ENCODE assay signal across 20 cellular contexts in the genomic region with DNA sequence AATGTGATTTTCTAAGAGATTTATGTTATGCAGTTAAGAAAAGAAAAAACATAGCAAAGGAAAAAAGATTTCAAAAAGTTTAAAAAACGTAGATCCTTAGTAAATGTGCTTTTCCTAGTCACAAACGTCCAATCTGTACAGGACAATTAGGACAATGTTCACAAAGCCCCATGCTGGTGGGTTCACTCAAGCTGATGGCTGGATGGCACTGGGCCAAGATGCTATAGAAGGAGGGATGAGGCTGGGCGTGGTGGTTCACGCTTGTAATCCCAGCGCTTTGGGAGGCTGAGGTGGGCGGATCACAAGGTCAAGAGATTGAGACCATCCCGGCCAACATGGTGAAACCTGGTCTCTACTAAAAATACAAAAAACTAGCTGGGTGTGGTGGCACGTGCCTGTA. TPM values are rescaled to one million over a fixed set of nuclear protein-coding genes. Genes with fewer than 3 reads are reported as not detected.
DNase-seq lines count a peak whose midpoint lies in the region; FAIRE-seq and TF ChIP-seq lines count a peak whose summit lies in the region.
"Had no signal": no experiment of that assay in that cellular context is flagged by ENCODE, and none has a peak within 500 bp of the region (broad histone marks: within the 10 kb centered on the region; RNA-seq: fewer than 3 reads in every experiment).

No MANE protein-coding gene starts in this region.

- no peak for FAIRE-seq in H1 (lab: Jason Lieb, UNC)
- FAIRE-seq: A204.1 had no signal

- H3K27ac ChIP-seq in H1 (ENCODE audit: low read depth, low read length) (no peak overlapping the region), tibial artery (peak overlapping the region; percentile 23 to 38)
- H3K27ac ChIP-seq: GM23248, SJCRH30 had no signal

- H2AK5ac ChIP-seq in H1 (ENCODE audit: low read depth, low read length) = no peak overlapping the region

- H4K20me1 ChIP-seq in H1 (replicated peaks in 1 of 2; ENCODE audit: control insufficient read depth in 1 of 2, insufficient read depth in 2 of 2, low read length in 2 of 2) = peaks cover 0 to 2% of the 10 kb centered on the region in 2 experiments

- no peaks in the 10 kb centered on the region for H3K27me3 Mint-ChIP-seq in osteocyte (ENCODE audit: unreplicated experiment)
- H3K27me3 Mint-ChIP-seq: CD4-positive, alpha-beta T cell had no signal

- H3K27me3 ChIP-seq in H1 (replicated peaks in 1 of 4; ENCODE audit: control insufficient read depth in 3 of 4, extremely low read depth in 1 of 4, insufficient read depth in 3 of 4, low read length in 3 of 4) = no peaks in the 10 kb centered on the region
- H3K27me3 ChIP-seq in tibial artery = no peaks in the 10 kb centered on the region
- H3K27me3 ChIP-seq: SJCRH30 had no signal

- no peak overlapping the region for H3K23ac ChIP-seq in H1 (ENCODE audit: insufficient read length)

- TF ChIP-seq RAD21 in H1 (IDR thresholded peaks at IDR 0.05 in 1 of 2, conservative IDR thresholded peaks at IDR 0.05 in 1 of 2; ENCODE audit: low read depth in 2 of 2, low read length in 2 of 2) = no peak

- H3K4me1 Mint-ChIP-seq in osteocyte (ENCODE audit: unreplicated experiment) = peaks cover 32% of the 10 kb centered on the region

- 0 out of 2 replicates have a peak overlapping the region, but pooled peaks have one; percentile 46 for H2BK15ac ChIP-seq in H1 (ENCODE audit: low read length)

- H3K79me1 ChIP-seq in H1 (ENCODE audit: low read depth, low read length) = no peaks in the 10 kb centered on the region; the same call in 1 of the 2 replicates

- no peak overlapping the region for H2BK120ac ChIP-seq in H1 (replicated peaks; ENCODE audit: low read depth, low read length)

- no peak overlapping the region for H4K5ac ChIP-seq in H1 (ENCODE audit: insufficient read length, low read depth, low read length)

- H3K36me3 Mint-ChIP-seq in osteocyte (ENCODE audit: unreplicated experiment) = peaks cover 20% of the 10 kb centered on the region

- no peak overlapping the region for H3K4me3 ChIP-seq in H1 (ENCODE audit: extremely low read depth in 1 of 4, insufficient read depth in 2 of 4, low read depth in 3 of 4, low read length in 4 of 4)
- no peak overlapping the region for H3K4me3 ChIP-seq in tibial artery
- H3K4me3 ChIP-seq: GM23248, SJCRH30 had no signal

- WGBS in H1 (ENCODE audit: extremely low coverage in 1 of 2, insufficient coverage in 1 of 2, insufficient read length in 1 of 2, insufficient replicate concordance in 2 of 2, low coverage in 1 of 2, low lambda C conversion rate in 2 of 2, missing lambda C conversion rate in 1 of 2), 2 experiments = 88% methylated on average over 8 of the region's 8 CpGs; no CpG with 5 or more reads in 1 of the 2 experiments

- H3K14ac ChIP-seq in H1 (ENCODE audit: insufficient read length) = no peak overlapping the region

- H3K36me3 ChIP-seq in H1 (ENCODE audit: control insufficient read depth in 2 of 4, insufficient read depth in 4 of 4, low read length in 3 of 4) (no peaks in the 10 kb centered on the region), tibial artery (no peaks in the 10 kb centered on the region)

- TF ChIP-seq EP300 in H1 (IDR thresholded peaks at IDR 0.05; ENCODE audit: borderline replicate concordance in 1 of 2, low read depth in 2 of 2, low read length in 2 of 2) = no peak

- DNase-seq in NCI-H82 (lab: John Stamatoyannopoulos, UW) (peak; percentile 8), NCI-H82 treated with DMSO at 0.1 percent for 48 hours (lab: John Stamatoyannopoulos, UW; ENCODE audit: unreplicated experiment) (no peak), H1 (ENCODE audit: low read depth in 1 of 2, low spot score in 2 of 2) (no peak), osteocyte (ENCODE audit: extremely low spot score, unreplicated experiment) (peak; percentile 51), tibial artery (no peak), COR-L47 (lab: John Stamatoyannopoulos, UW) (no peak), HEK293T (ENCODE audit: extremely low spot score) (no peak), SHP77 treated with DMSO at 0.1 percent for 48 hours (lab: John Stamatoyannopoulos, UW) (no peak)
- DNase-seq: CD4-positive, alpha-beta T cell; DMS153; GDM1; GM23248; HCEC 1CT; KBM-7; NCI-H1105 treated with DMSO at 0.1 percent for 48 hours; NCI-H187; NCI-H774; RPMI8226; SJCRH30 had no signal

- H3K79me2 ChIP-seq in H1 (ENCODE audit: control insufficient read depth in 1 of 2, insufficient read depth in 2 of 2, low read length in 2 of 2) = no peaks in the 10 kb centered on the region; a peak in 1 of 4 replicates

- TF ChIP-seq CTCF in H1 (IDR thresholded peaks at IDR 0.05; ENCODE audit: control extremely low read depth in 1 of 3, insufficient read depth in 1 of 3, low read depth in 1 of 3, low read length in 3 of 3) = no peak
- no peak for TF ChIP-seq CTCF in osteocyte (IDR thresholded peaks at IDR 0.05)
- no peak for TF ChIP-seq CTCF in tibial artery (IDR thresholded peaks at IDR 0.05)

- POLR2A ChIA-PET in H1 (lab: Charles Lee; ENCODE audit: partially characterized antibody) (no interaction called here), HEK293T (lab: Yijun Ruan, JAX) (no interaction called here)

- H2BK5ac ChIP-seq in H1 (ENCODE audit: low read depth, low read length) = no peak overlapping the region

- H3K18ac ChIP-seq in H1 (ENCODE audit: extremely low read depth, low read length) = no peak overlapping the region

- no peaks in the 10 kb centered on the region for H3K23me2 ChIP-seq in H1 (ENCODE audit: low read depth, low read length)

- no peak overlapping the region for H4K8ac ChIP-seq in H1 (ENCODE audit: extremely low read depth, insufficient read depth, low read length)

- no peak overlapping the region for H3K4me2 ChIP-seq in H1 (ENCODE audit: insufficient read depth in 1 of 2, low read depth in 2 of 2, low read length in 2 of 2)

- H2BK20ac ChIP-seq in H1 (ENCODE audit: low read length) = no peak overlapping the region

- H3K9me3 Mint-ChIP-seq in osteocyte (ENCODE audit: unreplicated experiment) = no peaks in the 10 kb centered on the region
- H3K9me3 Mint-ChIP-seq: CD4-positive, alpha-beta T cell had no signal

- H3K56ac ChIP-seq in H1 (replicated peaks; ENCODE audit: insufficient read length, low read depth, low read length) = no peak overlapping the region

- H4K91ac ChIP-seq in H1 (replicated peaks; ENCODE audit: insufficient read length, low read length) = no peak overlapping the region

- intact Hi-C loops in tibial artery (cut with DNase I; ENCODE audit: low total_unique reads) = no loop called here

- no peak overlapping the region for H3K27ac Mint-ChIP-seq in osteocyte (ENCODE audit: unreplicated experiment)
- H3K27ac Mint-ChIP-seq: CD4-positive, alpha-beta T cell had no signal

- H2AFZ ChIP-seq in H1 (ENCODE audit: low read length) = no peak overlapping the region
- H2AFZ ChIP-seq: GM23248 had no signal

- H2BK12ac ChIP-seq in H1 (ENCODE audit: low read depth, low read length) = no peak overlapping the region

- no peak for TF ChIP-seq POLR2A in H1 (IDR thresholded peaks at IDR 0.05; ENCODE audit: control extremely low read depth in 1 of 2, low read depth in 2 of 2, low read length in 2 of 2)

- H3K9ac ChIP-seq in H1 (replicated peaks in 1 of 4; ENCODE audit: extremely low read depth in 1 of 4, low read depth in 3 of 4, low read length in 3 of 4) = no peak overlapping the region
- H3K9ac ChIP-seq: GM23248 had no signal

- H3K4me3 Mint-ChIP-seq in osteocyte (ENCODE audit: unreplicated experiment) = no peak overlapping the region
- H3K4me3 Mint-ChIP-seq: CD4-positive, alpha-beta T cell had no signal

- no peak overlapping the region for H3K4ac ChIP-seq in H1 (replicated peaks; ENCODE audit: insufficient read length, low read depth, low read length)

- H3K9me3 ChIP-seq in H1 (ENCODE audit: insufficient read depth in 2 of 2, low read depth in 1 of 2, low read length in 1 of 2) (no peaks in the 10 kb centered on the region), tibial artery (no peaks in the 10 kb centered on the region)

- H3K4me1 ChIP-seq in H1 (replicated peaks in 1 of 4; ENCODE audit: control insufficient read depth in 3 of 4, insufficient read depth in 4 of 4, low read length in 3 of 4) = no peaks in the 10 kb centered on the region; a peak in 1 of 7 replicates
- H3K4me1 ChIP-seq in tibial artery = peaks cover 0 to 86% (median 38%) of the 10 kb centered on the region in 4 donors

- CTCF ChIA-PET in H1 (lab: Charles Lee; ENCODE audit: partially characterized antibody) (interaction anchor here (0.6 to 0.9 kb wide), 2 partner anchors 77 to 82 kb away, joined by 3 to 4 read pairs; no protein-coding TSS in a partner anchor), HEK293T (lab: Yijun Ruan, JAX) (interaction anchor here (1.5 kb wide), 1 partner anchor 23 kb away, joined by 3 read pairs; no protein-coding TSS in a partner anchor)

TF ChIP-seq in H1, 55 proteins besides CTCF, POLR2A, EP300 and RAD21:
- no peak for TF ChIP-seq EGR1 (IDR thresholded peaks at IDR 0.05; ENCODE audit: borderline replicate concordance, low read depth, low read length)
- TF ChIP-seq SP1 (IDR thresholded peaks at IDR 0.05; ENCODE audit: low read depth, low read length) = no peak
- no peak for TF ChIP-seq EZH2 (IDR thresholded peaks at IDR 0.05; ENCODE audit: low read depth, low read length, severe bottlenecking)
- no peak for TF ChIP-seq NRF1 (IDR thresholded peaks at IDR 0.05; ENCODE audit: low read depth, low read length)
- TF ChIP-seq SRF (IDR thresholded peaks at IDR 0.05; ENCODE audit: low read depth, low read length) = no peak
TF ChIP-seq in H1: peak in this region for 0.

TF ChIP-seq in HEK293T, 16 proteins besides CTCF, POLR2A, EP300 and RAD21 (continues in another document):
- TF ChIP-seq ARNT (IDR thresholded peaks at IDR 0.05) (no peak), ELF4 (IDR thresholded peaks at IDR 0.05) (no peak), LEF1 (IDR thresholded peaks at IDR 0.05; ENCODE audit: borderline replicate concordance) (no peak), L3MBTL2 (conservative IDR thresholded peaks at IDR 0.05) (no peak), BHLHE40 (IDR thresholded peaks at IDR 0.05; ENCODE audit: borderline replicate concordance) (no peak), TARDBP (IDR thresholded peaks at IDR 0.05) (no peak), FOXK2 (IDR thresholded peaks at IDR 0.05) (no peak), NFRKB (IDR thresholded peaks at IDR 0.05) (no peak), HDGF (IDR thresholded peaks at IDR 0.05; ENCODE audit: borderline replicate concordance) (no peak), FOXA1 (IDR thresholded peaks at IDR 0.05) (no peak)

RNA-seq across cellular contexts. Expression of gene SVIL, which starts 22.1 kb away (rescaled TPM):
- 15.4 and 16.0 TPM in 2 replicates for total RNA-seq in H1 (2021; fragmentation: NEBNext Ultra II Directional; extraction: Animal tissue kit (Norgen Biotek cat#: 25700))
- 4.3 and 4.7 TPM in 2 replicates for polyA plus RNA-seq in H1 (2011; rRNA removed)
- polyA plus RNA-seq in H1 (2011; cell fraction: cytosol; rRNA removed) = 5.3 TPM
- 18.4 TPM for polyA plus RNA-seq in H1 (2011; cell fraction: nucleus; rRNA removed)
- 11.8 to 19.5 TPM (median 12.7 TPM) in 4 replicates for polyA plus RNA-seq in H1 (2012, experiment 1 of 2)
- 0.76 TPM for polyA plus RNA-seq in H1 (2012, experiment 2 of 2)
- polyA plus RNA-seq in H1 (2013, experiment 1 of 2) = 14.1 TPM
- polyA plus RNA-seq in H1 (2013, experiment 2 of 2) = 13.6 TPM
- 12.4 and 14.0 TPM in 2 replicates for polyA minus RNA-seq in H1 (2011; rRNA and poly(A)+ RNA removed)
- polyA minus RNA-seq in H1 (2011; cell fraction: cytosol; rRNA and poly(A)+ RNA removed) = 14.7 TPM
- polyA minus RNA-seq in H1 (2011; cell fraction: nucleus; rRNA and poly(A)+ RNA removed) = 18.8 TPM
- 257 and 258 TPM in 2 replicates for total RNA-seq in osteocyte

Comparison
In these comparisons a context has a peak if more than half of its experiments do, and no peak if none do; other contexts are left out.
1. DNase-seq: peak in NCI-H82 (single experiment) and osteocyte (single experiment); none in NCI-H82 treated with DMSO at 0.1 percent for 48 hours (single experiment), H1 (0 of 2), tibial artery (0 of 2), COR-L47 (single experiment), HEK293T (single experiment) and SHP77 treated with DMSO at 0.1 percent for 48 hours (single experiment).
2. RNA of gene SVIL, which starts 22.1 kb away (total RNA-seq): 257 to 258 TPM in osteocyte; 15.4 to 16.0 TPM in H1; every median in the first group is over 10 times any median in the second.